Comparison of ENCODE assay signal across 8 cellular contexts in the genomic region with DNA sequence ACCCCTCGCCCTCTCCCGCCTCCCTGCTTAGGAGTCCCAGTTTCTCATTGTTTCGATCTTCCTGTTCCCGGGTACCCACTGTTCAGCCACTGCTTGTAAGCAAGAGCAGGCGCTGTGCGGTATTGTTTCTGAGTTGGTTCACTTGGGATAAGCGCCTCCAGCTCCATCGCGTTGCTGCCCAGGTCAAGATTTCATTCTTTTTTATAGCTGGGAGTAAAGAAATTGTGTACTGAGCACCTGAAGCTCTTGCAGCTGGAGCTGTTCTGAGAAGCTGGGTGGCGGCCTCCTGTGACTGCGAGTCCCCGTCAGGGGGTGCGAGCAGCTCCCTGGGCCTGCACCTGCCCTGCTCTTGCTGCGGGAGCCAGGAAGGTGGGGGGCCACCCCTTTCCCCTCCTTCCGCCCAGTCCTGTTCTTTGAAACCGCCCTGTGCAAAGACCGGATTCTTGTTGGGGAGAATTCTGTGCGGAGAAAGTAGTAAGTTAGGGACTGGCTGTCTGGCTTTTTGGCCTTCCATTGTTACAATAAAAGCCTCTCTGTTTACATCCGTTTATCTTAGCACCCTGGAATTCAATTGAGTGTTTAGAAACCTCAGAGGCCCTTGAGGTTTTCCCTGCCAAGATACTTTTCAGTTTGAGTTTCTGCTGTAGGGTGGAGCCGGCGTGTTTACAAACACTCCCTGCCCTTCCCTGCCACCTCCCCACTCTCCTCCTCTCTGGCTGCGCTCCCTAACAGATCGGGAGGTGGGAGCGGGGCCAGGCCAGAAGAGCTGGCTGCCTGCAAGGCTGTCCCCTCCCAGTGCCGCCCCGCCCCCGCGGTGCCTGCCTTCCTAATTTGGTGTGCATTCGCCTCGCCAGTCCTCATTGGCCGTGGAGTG.
DNase-seq lines count a peak whose midpoint lies in the region; ATAC-seq and TF ChIP-seq lines count a peak whose summit lies in the region.

No MANE protein-coding gene starts in this region.

- H3K4me1 Mint-ChIP-seq in central memory CD8-positive, alpha-beta T cell: peaks cover 53% of the 10 kb centered on the region

- H3K27me3 Mint-ChIP-seq in central memory CD8-positive, alpha-beta T cell: no peaks in the 10 kb centered on the region

- peak overlapping the region; percentile 80 for H3K4me3 Mint-ChIP-seq in central memory CD8-positive, alpha-beta T cell

- peak overlapping the region; percentile 34; the same call in 1 of the 2 replicates for H3K4me3 ChIP-seq in WI38 (ENCODE audit: low read depth, low read length)

- H3K27ac Mint-ChIP-seq in central memory CD8-positive, alpha-beta T cell (ENCODE audit: low read depth): peak overlapping the region; percentile 94

- DNase-seq in NCI-H82 (lab: John Stamatoyannopoulos, UW): peak; percentile 35
- DNase-seq in NCI-H82 treated with DMSO at 0.1 percent for 48 hours (lab: John Stamatoyannopoulos, UW; ENCODE audit: unreplicated experiment): no peak
- DNase-seq in NCI-H2081 treated with DMSO at 0.1 percent for 48 hours (lab: John Stamatoyannopoulos, UW): peak; percentile 45
- peak; percentile 52 to 55 for DNase-seq in central memory CD8-positive, alpha-beta T cell (ENCODE audit: low spot score in 2 of 2)
- peak; percentile 100 for DNase-seq in islet precursor cell
- DNase-seq in stimulated activated CD4-positive, alpha-beta T cell treated with anti-CD3 and anti-CD28 coated beads, Interleukin-12 subunit alpha, Interleukin-12 subunit beta, amount 100 ng/mL, for 4 hours: peak; percentile 53

- ATAC-seq in HG03025 (IDR thresholded peaks at IDR 0.05; ENCODE audit: low FRiP score, unreplicated experiment): peak; percentile 82
- ATAC-seq in central memory CD8-positive, alpha-beta T cell (replicated peaks; ENCODE audit: extremely low read depth, poor library complexity, severe bottlenecking): peak; percentile 80

- no peaks in the 10 kb centered on the region for H3K9me3 Mint-ChIP-seq in central memory CD8-positive, alpha-beta T cell

- peaks cover 20% of the 10 kb centered on the region for H3K36me3 Mint-ChIP-seq in central memory CD8-positive, alpha-beta T cell (ENCODE audit: insufficient read depth)

- no peak for TF ChIP-seq CTCF in WI38 (IDR thresholded peaks at IDR 0.05; ENCODE audit: low read depth, low read length)
